Comparison of ENCODE assay signal across 18 cellular contexts in the genomic region with DNA sequence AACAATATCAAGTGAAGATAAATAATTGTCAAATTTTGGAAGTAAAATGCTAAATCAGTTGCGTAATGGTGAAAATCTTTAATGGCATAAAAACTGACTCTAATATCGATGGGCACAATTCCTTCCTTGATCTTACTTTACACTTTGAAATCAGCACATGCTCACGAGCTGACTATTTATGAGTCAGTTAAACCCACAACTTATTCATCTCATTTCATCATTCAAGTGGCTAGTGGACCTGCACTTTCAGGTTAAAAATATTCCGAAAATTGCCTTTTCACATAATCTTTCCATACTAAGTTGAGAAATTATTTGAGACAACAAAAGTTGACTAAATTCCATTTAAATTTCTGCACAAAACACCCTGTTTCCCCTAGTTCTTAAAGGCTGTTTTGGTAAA.
DNase-seq lines count a peak whose midpoint lies in the region; FAIRE-seq and TF ChIP-seq lines count a peak whose summit lies in the region.
"Had no signal": no experiment of that assay in that cellular context is flagged by ENCODE, and none has a peak within 500 bp of the region (broad histone marks: within the 10 kb centered on the region; RNA-seq: fewer than 3 reads in every experiment).

No MANE protein-coding gene starts in this region.

- WGBS in SK-N-SH (ENCODE audit: low lambda C conversion rate): 28% methylated on average over 4 of the region's 4 CpGs
- 50% methylated on average over 4 of the region's 4 CpGs for WGBS in smooth muscle cell (ENCODE audit: low lambda C conversion rate)

- H3K4me3 ChIP-seq in SK-N-SH (ENCODE audit: low read depth in 2 of 2, low read length in 1 of 2) (no peak overlapping the region), fibroblast of lung (replicated peaks in 1 of 4; ENCODE audit: control extremely low read depth in 1 of 4, insufficient read depth in 1 of 4, low read depth in 3 of 4, low read length in 4 of 4) (no peak overlapping the region), smooth muscle cell (no peak overlapping the region)
- H3K4me3 ChIP-seq: PC-9, spleen had no signal

- H3K9me3 Mint-ChIP-seq in activated naive CD4-positive, alpha-beta T cell treated with anti-CD3 and anti-CD28 coated beads, Interleukin-2, amount 10 ng/mL, durations not matched to agents 7 days and 5 days: peaks cover 9% of the 10 kb centered on the region

- H3K4me2 ChIP-seq in SK-N-SH (no peak overlapping the region), fibroblast of lung (ENCODE audit: extremely low read depth, insufficient read depth, low read length) (no peak overlapping the region), smooth muscle cell (peak overlapping the region; percentile 16)
- H3K4me2 ChIP-seq: PC-9 had no signal

- no peaks in the 10 kb centered on the region for H4K20me1 ChIP-seq in SK-N-SH (ENCODE audit: insufficient read depth)
- H4K20me1 ChIP-seq in fibroblast of lung (ENCODE audit: control insufficient read depth, extremely low read depth, insufficient read depth, low read length): no peaks in the 10 kb centered on the region
- no peaks in the 10 kb centered on the region for H4K20me1 ChIP-seq in smooth muscle cell (ENCODE audit: low read depth)

- CTCF ChIA-PET in SK-N-SH (lab: Yijun Ruan, JAX): no interaction called here
- CTCF ChIA-PET in activated naive CD4-positive, alpha-beta T cell treated with anti-CD3 and anti-CD28 coated beads, Interleukin-2, amount 10 ng/mL, durations not matched to agents 7 days and 5 days (lab: Charles Lee): no interaction called here

- H3K9me3 ChIP-seq in SK-N-SH: no peaks in the 10 kb centered on the region
- H3K9me3 ChIP-seq in fibroblast of lung (ENCODE audit: control insufficient read depth, insufficient read depth, low read depth, low read length): no peaks in the 10 kb centered on the region
- no peaks in the 10 kb centered on the region for H3K9me3 ChIP-seq in smooth muscle cell (replicated peaks; ENCODE audit: low read depth)

- DNase-seq in H54 (ENCODE audit: insufficient read length, low spot score) (no peak), SK-N-SH (no peak), fibroblast of lung (ENCODE audit: low read depth in 2 of 2) (peak; percentile 84 to 90), smooth muscle cell (lab: John Stamatoyannopoulos, UW; ENCODE audit: unreplicated experiment) (no peak), NCI-H2171 treated with DMSO at 0.1 percent for 48 hours (lab: John Stamatoyannopoulos, UW) (no peak), frontal cortex (ENCODE audit: low spot score in 2 of 2) (no peak)
- no peak for DNase-seq in stimulated activated CD4-positive, alpha-beta T cell treated with anti-CD3 and anti-CD28 coated beads, Interleukin-2, amount 100 ng/mL, for 48 hours
- no peak for DNase-seq in activated naive CD4-positive, alpha-beta T cell treated with anti-CD3 and anti-CD28 coated beads, Interleukin-2, amount 10 ng/mL, durations not matched to agents 7 days and 5 days
- DNase-seq: Karpas-422, NCI-H187 treated with DMSO at 0.1 percent for 48 hours, NCI-H69, PC-9, spleen, T-helper 17 cell had no signal

- TF ChIP-seq CTCF in SK-N-SH (IDR thresholded peaks at IDR 0.05) (no peak), fibroblast of lung (conservative IDR thresholded peaks at IDR 0.05 in 1 of 2, IDR thresholded peaks at IDR 0.05 in 1 of 2; ENCODE audit: low read depth in 1 of 2, low read length in 2 of 2) (no peak), smooth muscle cell (IDR thresholded peaks at IDR 0.05; ENCODE audit: borderline replicate concordance, insufficient read depth, poor library complexity, severe bottlenecking) (no peak)

- H3K27ac ChIP-seq in SK-N-SH (ENCODE audit: low read depth in 2 of 2, low read length in 1 of 2) (peak overlapping the region in 1 of 2 experiments; percentile 54; a peak in 3 of 4 replicates), fibroblast of lung (ENCODE audit: insufficient read depth, low read length) (no peak overlapping the region), smooth muscle cell (ENCODE audit: low read depth) (peak overlapping the region; percentile 36)
- H3K27ac ChIP-seq: HL-60, parathyroid adenoma, PC-9, spleen had no signal

- H3K27me3 ChIP-seq in SK-N-SH (ENCODE audit: insufficient read depth) (no peaks in the 10 kb centered on the region), fibroblast of lung (ENCODE audit: control insufficient read depth, insufficient read depth, low read length) (no peaks in the 10 kb centered on the region), smooth muscle cell (ENCODE audit: low read depth) (no peaks in the 10 kb centered on the region)
- H3K27me3 ChIP-seq: spleen had no signal

- no peaks in the 10 kb centered on the region for H3K4me1 Mint-ChIP-seq in activated naive CD4-positive, alpha-beta T cell treated with anti-CD3 and anti-CD28 coated beads, Interleukin-2, amount 10 ng/mL, durations not matched to agents 7 days and 5 days
- H3K4me1 Mint-ChIP-seq: CD14-positive monocyte, T-helper 17 cell had no signal

- H3K4me3 Mint-ChIP-seq in activated naive CD4-positive, alpha-beta T cell treated with anti-CD3 and anti-CD28 coated beads, Interleukin-2, amount 10 ng/mL, durations not matched to agents 7 days and 5 days: no peak overlapping the region
- H3K4me3 Mint-ChIP-seq: activated naive CD8-positive, alpha-beta T cell; CD14-positive monocyte; T-helper 17 cell had no signal

- H3K79me2 ChIP-seq in SK-N-SH (ENCODE audit: insufficient read depth) (no peaks in the 10 kb centered on the region), fibroblast of lung (ENCODE audit: control insufficient read depth, insufficient read depth, low read length) (no peaks in the 10 kb centered on the region), smooth muscle cell (ENCODE audit: low read depth) (no peaks in the 10 kb centered on the region)
- H3K79me2 ChIP-seq: parathyroid adenoma had no signal

- no peaks in the 10 kb centered on the region for H3K36me3 Mint-ChIP-seq in activated naive CD4-positive, alpha-beta T cell treated with anti-CD3 and anti-CD28 coated beads, Interleukin-2, amount 10 ng/mL, durations not matched to agents 7 days and 5 days
- H3K36me3 Mint-ChIP-seq: activated naive CD8-positive, alpha-beta T cell; CD14-positive monocyte had no signal

- H2AFZ ChIP-seq in SK-N-SH (ENCODE audit: low read depth) (peak overlapping the region; percentile 24; the same call in 1 of the 2 replicates), fibroblast of lung (ENCODE audit: low read length) (no peak overlapping the region), smooth muscle cell (ENCODE audit: low read depth) (no peak overlapping the region)
- H2AFZ ChIP-seq: parathyroid adenoma, PC-9 had no signal

- POLR2A ChIA-PET in SK-N-SH (lab: Yijun Ruan, JAX): no interaction called here

- no peaks in the 10 kb centered on the region for H3K36me3 ChIP-seq in SK-N-SH (replicated peaks in 1 of 2; ENCODE audit: control insufficient read depth in 1 of 2, insufficient read depth in 2 of 2, low read length in 1 of 2)
- no peaks in the 10 kb centered on the region for H3K36me3 ChIP-seq in fibroblast of lung (ENCODE audit: control insufficient read depth, insufficient read depth, low read length)
- no peaks in the 10 kb centered on the region for H3K36me3 ChIP-seq in smooth muscle cell (ENCODE audit: low read depth)
- H3K36me3 ChIP-seq: spleen had no signal

- TF ChIP-seq RAD21 in SK-N-SH (IDR thresholded peaks at IDR 0.05; ENCODE audit: low read length): no peak

- peak in 1 of 2 experiments; percentile 61; a peak in 1 of 4 replicates for TF ChIP-seq EP300 in SK-N-SH (IDR thresholded peaks at IDR 0.05; ENCODE audit: borderline replicate concordance in 1 of 2, low read depth in 1 of 2, low read length in 1 of 2)

- no peaks in the 10 kb centered on the region for H3K27me3 Mint-ChIP-seq in activated naive CD4-positive, alpha-beta T cell treated with anti-CD3 and anti-CD28 coated beads, Interleukin-2, amount 10 ng/mL, durations not matched to agents 7 days and 5 days
- H3K27me3 Mint-ChIP-seq: activated naive CD8-positive, alpha-beta T cell; T-helper 17 cell had no signal

- no peaks in the 10 kb centered on the region for H3K9me2 ChIP-seq in SK-N-SH

- FAIRE-seq in H54 (lab: Jason Lieb, UNC): peak; percentile 81
- no peak for FAIRE-seq in frontal cortex (lab: Jason Lieb, UNC)

- H3F3A ChIP-seq in SK-N-SH (replicated peaks; ENCODE audit: insufficient read depth): peaks cover 8% of the 10 kb centered on the region
- no peaks in the 10 kb centered on the region for H3F3A ChIP-seq in smooth muscle cell (ENCODE audit: low read depth)

- peaks cover 0 to 8% of the 10 kb centered on the region in 2 experiments; a peak in 2 of 4 replicates for H3K4me1 ChIP-seq in SK-N-SH (ENCODE audit: control insufficient read depth in 1 of 2, insufficient read depth in 2 of 2, low read depth in 1 of 2, low read length in 1 of 2)
- H3K4me1 ChIP-seq in fibroblast of lung (ENCODE audit: control insufficient read depth, extremely low read depth, insufficient read depth, low read length): no peaks in the 10 kb centered on the region
- H3K4me1 ChIP-seq in smooth muscle cell (ENCODE audit: low read depth): no peaks in the 10 kb centered on the region
- H3K4me1 ChIP-seq: parathyroid adenoma, spleen had no signal

- TF ChIP-seq POLR2A in H54 (IDR thresholded peaks at IDR 0.05; ENCODE audit: low read depth, low read length): no peak

- H3K9ac ChIP-seq in SK-N-SH (no peak overlapping the region; the same call in 1 of the 2 replicates), fibroblast of lung (ENCODE audit: insufficient read depth, low read length) (no peak overlapping the region), smooth muscle cell (ENCODE audit: low read depth) (no peak overlapping the region)
- H3K9ac ChIP-seq: parathyroid adenoma had no signal

- H3K27ac Mint-ChIP-seq in activated naive CD4-positive, alpha-beta T cell treated with anti-CD3 and anti-CD28 coated beads, Interleukin-2, amount 10 ng/mL, durations not matched to agents 7 days and 5 days: no peak overlapping the region
- H3K27ac Mint-ChIP-seq: activated naive CD8-positive, alpha-beta T cell; CD14-positive monocyte; T-helper 17 cell had no signal

TF ChIP-seq in SK-N-SH, 30 proteins besides CTCF, POLR2A, EP300 and RAD21 (continues in another document):
- TF ChIP-seq GATA2 (CRISPR knock-in tag; IDR thresholded peaks at IDR 0.05): no peak
- no peak for TF ChIP-seq EZH2phosphoT487 (IDR thresholded peaks at IDR 0.05; ENCODE audit: borderline replicate concordance, low read depth)
- TF ChIP-seq MEF2A (IDR thresholded peaks at IDR 0.05; ENCODE audit: borderline replicate concordance, low read depth): no peak
- TF ChIP-seq YY1 (IDR thresholded peaks at IDR 0.05; ENCODE audit: low read depth): no peak
- TF ChIP-seq JUND (IDR thresholded peaks at IDR 0.05): peak; percentile 52
- TF ChIP-seq, protein P1, sequence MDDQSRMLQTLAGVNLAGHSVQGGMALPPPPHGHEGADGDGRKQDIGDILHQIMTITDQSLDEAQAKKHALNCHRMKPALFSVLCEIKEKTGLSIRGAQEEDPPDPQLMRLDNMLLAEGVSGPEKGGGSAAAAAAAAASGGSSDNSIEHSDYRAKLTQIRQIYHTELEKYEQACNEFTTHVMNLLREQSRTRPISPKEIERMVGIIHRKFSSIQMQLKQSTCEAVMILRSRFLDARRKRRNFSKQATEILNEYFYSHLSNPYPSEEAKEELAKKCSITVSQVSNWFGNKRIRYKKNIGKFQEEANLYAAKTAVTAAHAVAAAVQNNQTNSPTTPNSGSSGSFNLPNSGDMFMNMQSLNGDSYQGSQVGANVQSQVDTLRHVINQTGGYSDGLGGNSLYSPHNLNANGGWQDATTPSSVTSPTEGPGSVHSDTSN (IDR thresholded peaks at IDR 0.05): peak; percentile 57

Comparison
In these comparisons a context has a peak if more than half of its experiments do, and no peak if none do; other contexts are left out.
1. DNase-seq: peak in fibroblast of lung (2 of 2); none in H54 (single experiment), SK-N-SH (single experiment), smooth muscle cell (single experiment), stimulated activated CD4-positive, alpha-beta T cell treated with anti-CD3 and anti-CD28 coated beads, Interleukin-2, amount 100 ng/mL, for 48 hours (0 of 2), activated naive CD4-positive, alpha-beta T cell treated with anti-CD3 and anti-CD28 coated beads, Interleukin-2, amount 10 ng/mL, durations not matched to agents 7 days and 5 days (single experiment), NCI-H2171 treated with DMSO at 0.1 percent for 48 hours (single experiment) and frontal cortex (0 of 2).